ENCODE assay signal across 16 cellular contexts in genomic region chr21:9008636-9009035, GRCh38.
A peak's percentile ranks its signal among the peaks of the same experiment; 100 is the strongest.
DNase-seq lines count a peak whose midpoint lies in the region; ATAC-seq and TF ChIP-seq lines count a peak whose summit lies in the region.
"Had no signal": no experiment of that assay in that cellular context is flagged by ENCODE, and none has a peak within 500 bp of the region (broad histone marks: within the 10 kb centered on the region; RNA-seq: fewer than 3 reads in every experiment).

No MANE protein-coding gene starts in this region.

- peak; percentile 29 for ATAC-seq in naive thymus-derived CD4-positive, alpha-beta T cell
- no peak for ATAC-seq in HG03520 (IDR thresholded peaks at IDR 0.05; ENCODE audit: unreplicated experiment)
- ATAC-seq in activated naive CD4-positive, alpha-beta T cell treated with anti-CD3 and anti-CD28 coated beads, Interleukin-2, amount 50 U/mL, for 72 hours = no peak
- ATAC-seq: HepG2 had no signal

- no peaks in the 10 kb centered on the region for H3K4me1 Mint-ChIP-seq in endodermal cell
- H3K4me1 Mint-ChIP-seq in naive thymus-derived CD4-positive, alpha-beta T cell = no peaks in the 10 kb centered on the region
- H3K4me1 Mint-ChIP-seq: B cell had no signal

- peaks cover 12% of the 10 kb centered on the region for H3K36me3 Mint-ChIP-seq in endodermal cell (ENCODE audit: low read depth)
- peaks cover 0 to 9% (median 0%) of the 10 kb centered on the region in 5 donors for H3K36me3 Mint-ChIP-seq in naive thymus-derived CD4-positive, alpha-beta T cell
- peaks cover 4 to 12% of the 10 kb centered on the region in 2 donors for H3K36me3 Mint-ChIP-seq in activated naive CD4-positive, alpha-beta T cell treated with anti-CD3 and anti-CD28 coated beads, Interleukin-2, amount 50 U/mL, for 72 hours

- H3K4me1 ChIP-seq in right atrium auricular region (no peaks in the 10 kb centered on the region), left ventricle myocardium inferior (no peaks in the 10 kb centered on the region), endodermal cell (ENCODE audit: control insufficient read depth, insufficient read depth, low read length) (no peaks in the 10 kb centered on the region)
- no peaks in the 10 kb centered on the region for H3K4me1 ChIP-seq in naive thymus-derived CD4-positive, alpha-beta T cell (ENCODE audit: control insufficient read depth in 2 of 2, insufficient read depth in 2 of 2, low read length in 2 of 2)
- H3K4me1 ChIP-seq: SJCRH30 had no signal

- H3K36me3 ChIP-seq in right atrium auricular region (no peaks in the 10 kb centered on the region), left ventricle myocardium inferior (no peaks in the 10 kb centered on the region), endodermal cell (ENCODE audit: control insufficient read depth, insufficient read depth, low read length) (no peaks in the 10 kb centered on the region)
- no peaks in the 10 kb centered on the region for H3K36me3 ChIP-seq in naive thymus-derived CD4-positive, alpha-beta T cell (ENCODE audit: control insufficient read depth in 2 of 3, insufficient read depth in 3 of 3, low read length in 3 of 3)
- H3K36me3 ChIP-seq: SJCRH30 had no signal

- CTCF ChIA-PET in naive thymus-derived CD4-positive, alpha-beta T cell (lab: Charles Lee) = no interaction called here

- H3K9me3 ChIP-seq in right atrium auricular region (no peaks in the 10 kb centered on the region), left ventricle myocardium inferior (replicated peaks) (no peaks in the 10 kb centered on the region), endodermal cell (ENCODE audit: control insufficient read depth, low read length) (peaks cover 96% of the 10 kb centered on the region)
- no peaks in the 10 kb centered on the region for H3K9me3 ChIP-seq in naive thymus-derived CD4-positive, alpha-beta T cell (ENCODE audit: control insufficient read depth in 2 of 3, low read length in 3 of 3)
- H3K9me3 ChIP-seq: SJCRH30 had no signal

- no peak for TF ChIP-seq CTCF in right atrium auricular region (IDR thresholded peaks at IDR 0.05)
- TF ChIP-seq CTCF in left ventricle myocardium inferior (IDR thresholded peaks at IDR 0.05; ENCODE audit: borderline replicate concordance) = no peak
- no peak for TF ChIP-seq CTCF in endodermal cell (conservative IDR thresholded peaks at IDR 0.05)

- H3K27ac ChIP-seq in right atrium auricular region = no peak overlapping the region
- H3K27ac ChIP-seq in left ventricle myocardium inferior (replicated peaks) = no peak overlapping the region
- H3K27ac ChIP-seq in endodermal cell (ENCODE audit: low read depth, low read length) = no peak overlapping the region
- no peak overlapping the region for H3K27ac ChIP-seq in naive thymus-derived CD4-positive, alpha-beta T cell (ENCODE audit: low read depth, low read length)
- H3K27ac ChIP-seq: SJCRH30 had no signal

- POLR2A ChIA-PET in naive thymus-derived CD4-positive, alpha-beta T cell (lab: Charles Lee) = no interaction called here

- intact Hi-C loops in left ventricle myocardium inferior (cut with micrococcal nuclease) = no loop called here
- intact Hi-C loops in naive thymus-derived CD4-positive, alpha-beta T cell (cut with micrococcal nuclease) = no loop called here

- no peak overlapping the region for H3K27ac Mint-ChIP-seq in endodermal cell
- no peak overlapping the region for H3K27ac Mint-ChIP-seq in naive thymus-derived CD4-positive, alpha-beta T cell
- peak overlapping the region in 1 of 2 donors; percentile 6 for H3K27ac Mint-ChIP-seq in activated naive CD4-positive, alpha-beta T cell treated with anti-CD3 and anti-CD28 coated beads, Interleukin-2, amount 50 U/mL, for 72 hours
- H3K27ac Mint-ChIP-seq: B cell; CD4-positive, alpha-beta T cell; HFFc6 had no signal

- no peaks in the 10 kb centered on the region for H3K27me3 Mint-ChIP-seq in endodermal cell (ENCODE audit: insufficient read depth)
- H3K27me3 Mint-ChIP-seq in naive thymus-derived CD4-positive, alpha-beta T cell = peaks cover 0 to 68% (median 36%) of the 10 kb centered on the region in 5 donors

- H3K4me3 ChIP-seq in right atrium auricular region (no peak overlapping the region), left ventricle myocardium inferior (no peak overlapping the region), endodermal cell (ENCODE audit: low read length) (peak overlapping the region; percentile 43)
- H3K4me3 ChIP-seq in naive thymus-derived CD4-positive, alpha-beta T cell (ENCODE audit: low read length) = no peak overlapping the region
- H3K4me3 ChIP-seq: SJCRH30 had no signal

- no peak overlapping the region for H3K4me3 Mint-ChIP-seq in endodermal cell
- no peak overlapping the region for H3K4me3 Mint-ChIP-seq in naive thymus-derived CD4-positive, alpha-beta T cell
- H3K4me3 Mint-ChIP-seq: B cell; CD4-positive, alpha-beta T cell; HFFc6 had no signal

- H3K27me3 ChIP-seq in right atrium auricular region = no peaks in the 10 kb centered on the region
- peaks cover 98% of the 10 kb centered on the region for H3K27me3 ChIP-seq in left ventricle myocardium inferior (ENCODE audit: low read depth)
- H3K27me3 ChIP-seq in endodermal cell (ENCODE audit: control insufficient read depth, insufficient read depth, low read length, poor library complexity, severe bottlenecking) = no peaks in the 10 kb centered on the region
- no peaks in the 10 kb centered on the region for H3K27me3 ChIP-seq in naive thymus-derived CD4-positive, alpha-beta T cell (ENCODE audit: control insufficient read depth in 2 of 2, insufficient read depth in 2 of 2, low read length in 2 of 2)
- H3K27me3 ChIP-seq: SJCRH30 had no signal

- peaks cover 94% of the 10 kb centered on the region for H3K9me3 Mint-ChIP-seq in endodermal cell
- H3K9me3 Mint-ChIP-seq in naive thymus-derived CD4-positive, alpha-beta T cell = peaks cover 0 to 56% (median 19%) of the 10 kb centered on the region in 11 donors
- H3K9me3 Mint-ChIP-seq in activated naive CD4-positive, alpha-beta T cell treated with anti-CD3 and anti-CD28 coated beads, Interleukin-2, amount 50 U/mL, for 72 hours = peaks cover 14 to 33% of the 10 kb centered on the region in 2 donors

- H3K9ac ChIP-seq in endodermal cell (ENCODE audit: extremely low read depth, low read length, poor library complexity, severe bottlenecking) = no peak overlapping the region

- peak; percentile 58 for DNase-seq in right atrium auricular region (ENCODE audit: low spot score)
- DNase-seq in left ventricle myocardium inferior = no peak
- no peak for DNase-seq in endodermal cell
- DNase-seq in naive thymus-derived CD4-positive, alpha-beta T cell = no peak
- no peak for DNase-seq in DMS114 treated with DMSO at 0.1 percent for 48 hours (lab: John Stamatoyannopoulos, UW; ENCODE audit: unreplicated experiment)
- no peak for DNase-seq in SKM-1 (lab: John Stamatoyannopoulos, UW; ENCODE audit: unreplicated experiment)
- no peak for DNase-seq in activated naive CD4-positive, alpha-beta T cell treated with anti-CD3 and anti-CD28 coated beads, Interleukin-2, amount 50 U/mL, for 72 hours (ENCODE audit: low spot score in 2 of 2)
- DNase-seq: CD4-positive, alpha-beta T cell; HFFc6; NCI-H1436 treated with DMSO at 0.1 percent for 48 hours; NCI-H2081 treated with DMSO at 0.1 percent for 48 hours; NCI-H524; SJCRH30 had no signal
